1 cellular context compared by ENCODE assay signal in genomic region chr20:61889659-61890058, GRCh38.
A peak's percentile ranks its signal among the peaks of the same experiment; 100 is the strongest.
TF ChIP-seq lines count a peak whose summit lies in the region.

No MANE protein-coding gene starts in this region.

TF ChIP-seq in HepG2, 621 proteins besides CTCF, POLR2A, EP300 and RAD21 (continued from another document):
- peak; percentile 14; the same call in 1 of the 2 replicates for TF ChIP-seq ATF7 (IDR thresholded peaks at IDR 0.05)
- TF ChIP-seq ATF7 (CRISPR knock-in tag; IDR thresholded peaks at IDR 0.05) = no peak
- peak; percentile 90 for TF ChIP-seq PHB2 (IDR thresholded peaks at IDR 0.05; ENCODE audit: partially characterized antibody)
- TF ChIP-seq ZNF282 (IDR thresholded peaks at IDR 0.05; ENCODE audit: partially characterized antibody) = peak; percentile 10
- TF ChIP-seq ZNF446 (CRISPR knock-in tag; IDR thresholded peaks at IDR 0.05) = no peak
- TF ChIP-seq, protein P1, sequence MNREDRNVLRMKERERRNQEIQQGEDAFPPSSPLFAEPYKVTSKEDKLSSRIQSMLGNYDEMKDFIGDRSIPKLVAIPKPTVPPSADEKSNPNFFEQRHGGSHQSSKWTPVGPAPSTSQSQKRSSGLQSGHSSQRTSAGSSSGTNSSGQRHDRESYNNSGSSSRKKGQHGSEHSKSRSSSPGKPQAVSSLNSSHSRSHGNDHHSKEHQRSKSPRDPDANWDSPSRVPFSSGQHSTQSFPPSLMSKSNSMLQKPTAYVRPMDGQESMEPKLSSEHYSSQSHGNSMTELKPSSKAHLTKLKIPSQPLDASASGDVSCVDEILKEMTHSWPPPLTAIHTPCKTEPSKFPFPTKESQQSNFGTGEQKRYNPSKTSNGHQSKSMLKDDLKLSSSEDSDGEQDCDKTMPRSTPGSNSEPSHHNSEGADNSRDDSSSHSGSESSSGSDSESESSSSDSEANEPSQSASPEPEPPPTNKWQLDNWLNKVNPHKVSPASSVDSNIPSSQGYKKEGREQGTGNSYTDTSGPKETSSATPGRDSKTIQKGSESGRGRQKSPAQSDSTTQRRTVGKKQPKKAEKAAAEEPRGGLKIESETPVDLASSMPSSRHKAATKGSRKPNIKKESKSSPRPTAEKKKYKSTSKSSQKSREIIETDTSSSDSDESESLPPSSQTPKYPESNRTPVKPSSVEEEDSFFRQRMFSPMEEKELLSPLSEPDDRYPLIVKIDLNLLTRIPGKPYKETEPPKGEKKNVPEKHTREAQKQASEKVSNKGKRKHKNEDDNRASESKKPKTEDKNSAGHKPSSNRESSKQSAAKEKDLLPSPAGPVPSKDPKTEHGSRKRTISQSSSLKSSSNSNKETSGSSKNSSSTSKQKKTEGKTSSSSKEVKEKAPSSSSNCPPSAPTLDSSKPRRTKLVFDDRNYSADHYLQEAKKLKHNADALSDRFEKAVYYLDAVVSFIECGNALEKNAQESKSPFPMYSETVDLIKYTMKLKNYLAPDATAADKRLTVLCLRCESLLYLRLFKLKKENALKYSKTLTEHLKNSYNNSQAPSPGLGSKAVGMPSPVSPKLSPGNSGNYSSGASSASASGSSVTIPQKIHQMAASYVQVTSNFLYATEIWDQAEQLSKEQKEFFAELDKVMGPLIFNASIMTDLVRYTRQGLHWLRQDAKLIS (CRISPR knock-in tag; IDR thresholded peaks at IDR 0.05) = no peak
- peak; percentile 65; the same call in 1 of the 2 replicates for TF ChIP-seq LCORL (IDR thresholded peaks at IDR 0.05)
- TF ChIP-seq LCORL (CRISPR knock-in tag; IDR thresholded peaks at IDR 0.05) = no peak
- 0 out of 2 replicates have a peak, but pooled peaks have one; percentile 82 for TF ChIP-seq PLRG1 (conservative IDR thresholded peaks at IDR 0.05)
